ENCODE assay signal across 8 cellular contexts in the genomic region with DNA sequence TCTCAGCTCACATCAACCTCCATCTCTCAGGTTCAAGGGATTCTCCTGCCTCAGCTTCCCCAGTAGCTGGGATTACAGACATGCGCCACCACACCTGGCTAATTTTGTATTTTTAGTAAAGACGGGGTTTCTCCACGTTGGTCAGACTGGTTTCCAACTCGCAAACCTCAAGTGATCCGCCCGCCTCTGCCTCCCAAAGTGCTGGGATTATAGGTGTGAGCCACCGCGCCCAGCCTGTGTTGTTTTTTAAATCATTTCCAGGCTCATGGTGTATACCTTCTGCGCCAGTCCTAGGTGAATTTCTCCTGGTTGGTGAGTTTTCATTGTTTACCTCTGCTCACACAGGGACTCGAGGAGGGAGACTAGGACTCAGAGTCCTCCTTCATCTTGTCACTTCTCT. TPM values are rescaled to one million over a fixed set of nuclear protein-coding genes. Genes with fewer than 3 reads are reported as not detected.
DNase-seq lines count a peak whose midpoint lies in the region; ATAC-seq, FAIRE-seq and TF ChIP-seq lines count a peak whose summit lies in the region.
"Not testable (repeated sequence)": the region's sequence is repeated elsewhere in the genome, so short reads cannot be mapped to it uniquely, and the experiment has no call there.

No MANE protein-coding gene starts in this region.

- H2AFZ ChIP-seq in HepG2 (ENCODE audit: low read length), result not testable (repeated sequence)

- peaks cover 61% of the 10 kb centered on the region for H3K36me3 Mint-ChIP-seq in CD4-positive, alpha-beta T cell (ENCODE audit: low read depth)
- peaks cover 31% of the 10 kb centered on the region for H3K36me3 Mint-ChIP-seq in osteocyte (ENCODE audit: unreplicated experiment)

- TF ChIP-seq EP300 in HepG2 (IDR thresholded peaks at IDR 0.05; ENCODE audit: low read depth in 2 of 2, low read length in 2 of 2); HepG2 (CRISPR knock-in tag; IDR thresholded peaks at IDR 0.05; ENCODE audit: borderline replicate concordance): not testable (repeated sequence)

- not testable (repeated sequence) for ATAC-seq in CD4-positive, alpha-beta T cell (ENCODE audit: poor library complexity); HepG2

- peak overlapping the region; percentile 88 for H3K4me2 ChIP-seq in HepG2 (ENCODE audit: low read depth, low read length)

- H4K20me1 ChIP-seq in HepG2 (ENCODE audit: insufficient read depth, low read length), result peaks cover 41% of the 10 kb centered on the region

- not testable (repeated sequence) for H3K27ac ChIP-seq in CD4-positive, alpha-beta T cell (ENCODE audit: low read depth, low read length)
- H3K27ac ChIP-seq in WERI-Rb-1, result peak overlapping the region; percentile 98
- peak overlapping the region; percentile 35 to 41 for H3K27ac ChIP-seq in esophagus (ENCODE audit: low read depth in 2 of 2, low read length in 1 of 2)
- peak overlapping the region; percentile 94 for H3K27ac ChIP-seq in HepG2 (ENCODE audit: extremely low read length, insufficient read depth, low read length)
- peak overlapping the region; percentile 85 to 91 for H3K27ac ChIP-seq in testis

- H3K27me3 ChIP-seq in CD4-positive, alpha-beta T cell (ENCODE audit: control insufficient read depth, insufficient read depth, low read length), result peaks cover 18% of the 10 kb centered on the region
- not testable (repeated sequence) for H3K27me3 ChIP-seq in WERI-Rb-1 (ENCODE audit: insufficient read depth, low read depth, severe bottlenecking); esophagus (ENCODE audit: control insufficient read depth in 1 of 2, insufficient read depth in 2 of 2, low read length in 2 of 2); HepG2 (ENCODE audit: control insufficient read depth in 1 of 2, insufficient read depth in 2 of 2, low read length in 2 of 2); testis

- in situ Hi-C loops in astrocyte of the spinal cord (cut with HindIII; ENCODE audit: low sequenced_read_pairs); HepG2 (cut with HindIII; ENCODE audit: extremely low pct_ligation_motif_present, low pct_unique_long_range_greater_than_20kb): not testable (repeated sequence)

- H3K27me3 Mint-ChIP-seq in CD4-positive, alpha-beta T cell, result peaks cover 16% of the 10 kb centered on the region
- not testable (repeated sequence) for H3K27me3 Mint-ChIP-seq in osteocyte (ENCODE audit: unreplicated experiment)

- H3K4me1 ChIP-seq in esophagus (ENCODE audit: control insufficient read depth in 2 of 2, insufficient read depth in 2 of 2, low read length in 1 of 2), result peaks cover 2 to 15% of the 10 kb centered on the region in 2 donors
- H3K4me1 ChIP-seq in HepG2 (ENCODE audit: insufficient read depth, low read length), result peaks cover 59% of the 10 kb centered on the region
- peaks cover 20% of the 10 kb centered on the region for H3K4me1 ChIP-seq in testis

- intact Hi-C loops in CD4-positive, alpha-beta T cell (cut with DNase I, micrococcal nuclease), result loop anchor here (2.0 to 10.0 kb wide), 8 partner anchors 103 to 805 kb away; a partner anchor contains a TSS
- intact Hi-C loops in HepG2 (cut with micrococcal nuclease; ENCODE audit: unreplicated experiment), result loop anchor here (5.0 kb wide), 1 partner anchor 152 kb away; a partner anchor contains a TSS
- intact Hi-C loops in testis (cut with DNase I; ENCODE audit: low total_unique reads), result not testable (repeated sequence)

- H3K9me3 Mint-ChIP-seq in CD4-positive, alpha-beta T cell; osteocyte (ENCODE audit: unreplicated experiment): not testable (repeated sequence)

- H3K79me2 ChIP-seq in HepG2 (ENCODE audit: insufficient read depth, low read length), result peaks cover 51% of the 10 kb centered on the region

- not testable (repeated sequence) for TF ChIP-seq CTCF in CD4-positive, alpha-beta T cell (IDR thresholded peaks at IDR 0.05); WERI-Rb-1 (IDR thresholded peaks at IDR 0.05; ENCODE audit: low read depth, low read length); astrocyte of the spinal cord (IDR thresholded peaks at IDR 0.05; ENCODE audit: low read depth, low read length); HepG2 (CRISPR knock-in tag; IDR thresholded peaks at IDR 0.05); osteocyte (IDR thresholded peaks at IDR 0.05); testis (IDR thresholded peaks at IDR 0.05)

- H3K36me3 ChIP-seq in WERI-Rb-1, result peaks cover 68% of the 10 kb centered on the region
- peaks cover 0 to 13% of the 10 kb centered on the region in 2 donors for H3K36me3 ChIP-seq in esophagus (ENCODE audit: control insufficient read depth in 2 of 2, insufficient read depth in 2 of 2, low read length in 1 of 2)
- peaks cover 2 to 26% of the 10 kb centered on the region in 2 experiments; a peak in 3 of 5 replicates for H3K36me3 ChIP-seq in HepG2 (replicated peaks in 1 of 2; ENCODE audit: control insufficient read depth in 1 of 2, insufficient read depth in 2 of 2, low read length in 2 of 2)
- not testable (repeated sequence) for H3K36me3 ChIP-seq in testis (ENCODE audit: low read depth, missing control alignments)

- H3K4me1 Mint-ChIP-seq in CD4-positive, alpha-beta T cell (ENCODE audit: low read depth), result peaks cover 61% of the 10 kb centered on the region
- peaks cover 31% of the 10 kb centered on the region for H3K4me1 Mint-ChIP-seq in osteocyte (ENCODE audit: unreplicated experiment)

- not testable (repeated sequence) for TF ChIP-seq POLR2A in HepG2 (IDR thresholded peaks at IDR 0.05; ENCODE audit: insufficient read depth in 1 of 2, low read depth in 2 of 2, low read length in 2 of 2); testis (IDR thresholded peaks at IDR 0.05)

- H3K27ac Mint-ChIP-seq in CD4-positive, alpha-beta T cell, result peak overlapping the region; percentile 95
- H3K27ac Mint-ChIP-seq in osteocyte (ENCODE audit: unreplicated experiment), result peak overlapping the region; percentile 84

- peak overlapping the region; percentile 97 for H3K4me3 Mint-ChIP-seq in CD4-positive, alpha-beta T cell
- peak overlapping the region; percentile 88 for H3K4me3 Mint-ChIP-seq in osteocyte (ENCODE audit: unreplicated experiment)

- DNase-seq in CD4-positive, alpha-beta T cell; Jurkat, Clone E6-1 (ENCODE audit: low read depth, low spot score); WERI-Rb-1; astrocyte of the spinal cord (ENCODE audit: low read depth, low spot score); HepG2 (ENCODE audit: low spot score); osteocyte (ENCODE audit: extremely low spot score, unreplicated experiment); testis: not testable (repeated sequence)

- TSS peak; percentile 47 for BruUV-seq in HepG2 (replicated peaks; lab: Mats Ljungman, UMichigan)

- not testable (repeated sequence) for H3K9me3 ChIP-seq in CD4-positive, alpha-beta T cell (ENCODE audit: control insufficient read depth, low read length); WERI-Rb-1 (ENCODE audit: severe bottlenecking); esophagus (ENCODE audit: control insufficient read depth in 2 of 2, insufficient read depth in 1 of 2, low read depth in 1 of 2, low read length in 1 of 2); HepG2 (ENCODE audit: low read length); testis

- CTCF ChIA-PET in CD4-positive, alpha-beta T cell (lab: Charles Lee); HepG2 (lab: Yijun Ruan, JAX; ENCODE audit: low intra/inter-chr PET ratio, low total read pairs): not testable (repeated sequence)

- H3K9ac ChIP-seq in HepG2 (ENCODE audit: insufficient read depth, low read depth, low read length), result peak overlapping the region; percentile 98

- WGBS in esophagus, 2 donors, result 60 to 67% methylated on average over 10 of the region's 10 CpGs
- WGBS in HepG2 (ENCODE audit: low lambda C conversion rate), result 75% methylated on average over 10 of the region's 10 CpGs
- 66 to 74% methylated on average over 10 of the region's 10 CpGs for WGBS in testis, 2 donors

- not testable (repeated sequence) for FAIRE-seq in HepG2 (lab: Jason Lieb, UNC)

- not testable (repeated sequence) for TF ChIP-seq RAD21 in HepG2 (CRISPR knock-in tag; IDR thresholded peaks at IDR 0.05)

- H3K4me3 ChIP-seq in Jurkat, Clone E6-1 (ENCODE audit: low read length), result peak overlapping the region; percentile 89
- H3K4me3 ChIP-seq in WERI-Rb-1 (ENCODE audit: low read depth, low read length) (peak overlapping the region; percentile 96), astrocyte of the spinal cord (ENCODE audit: low read depth, low read length) (peak overlapping the region; percentile 95), esophagus (ENCODE audit: low read depth in 1 of 2, low read length in 2 of 2) (peak overlapping the region; percentile 96 to 98), HepG2 (replicated peaks in 1 of 3; ENCODE audit: insufficient read depth in 1 of 3, low read depth in 2 of 3, low read length in 3 of 3) (peak overlapping the region; percentile 87 to 99 (median 94)), testis (peak overlapping the region; percentile 94 to 95)

- POLR2A ChIA-PET in CD4-positive, alpha-beta T cell (lab: Charles Lee), result interaction anchor here (2.1 kb wide), 1 partner anchor 207 kb away, joined by 9 read pairs; a partner anchor contains a TSS
- POLR2A ChIA-PET in HepG2 (lab: Yijun Ruan, JAX), result interaction anchor here (0.7 to 3.7 kb wide), 3 partner anchors 14 to 213 kb away, joined by 4 to 27 read pairs (median 4); a partner anchor contains a TSS

RNA-seq across cellular contexts. Expression of a gene that starts 45.7 kb away (rescaled TPM):
- 1 to 10 TPM; 1.5 TPM for total RNA-seq in CD4-positive, alpha-beta T cell
- 0.73 TPM for polyA plus RNA-seq in Jurkat, Clone E6-1 (2012; ENCODE audit: insufficient read depth, insufficient read length)
- polyA plus RNA-seq in esophagus (1 to 10 TPM in 1 of 2 donors, under 1 TPM in 1; 0.74 to 2.8 TPM), HepG2 (2011; rRNA removed) (0.18 and 0.57 TPM in 2 replicates), testis (ENCODE audit: insufficient read depth, low read depth, low replicate concordance) (4.4 TPM)
- total RNA-seq in HepG2 (2016; rRNA removed; fragmentation: Illumina TruSeq; extraction: Trizol) (0.18 and 0.36 TPM in 2 replicates), osteocyte (not detected in 2 replicates), testis (1 to 10 TPM; 5.5 to 8.2 TPM)
- 0.30 TPM in 1 of 2 replicates, not detected in the other for total RNA-seq in HepG2 (2016; cell fraction: cytosol; rRNA removed; fragmentation: Illumina TruSeq; extraction: Trizol; ENCODE audit: low read depth)
- 0.16 and 0.24 TPM in 2 replicates for total RNA-seq in HepG2 (2016; cell fraction: insoluble cytoplasmic fraction; rRNA removed; fragmentation: Illumina TruSeq; extraction: Trizol)
- total RNA-seq in HepG2 (2016; cell fraction: membrane; rRNA removed; fragmentation: Illumina TruSeq; extraction: Trizol), result 0.37 and 0.48 TPM in 2 replicates
- not detected in 2 replicates for total RNA-seq in HepG2 (2016; cell fraction: nucleus; rRNA removed; fragmentation: Illumina TruSeq; extraction: Trizol)
- polyA plus RNA-seq in HepG2 (2011; cell fraction: cytosol; rRNA removed), result 0.08 and 0.18 TPM in 2 replicates
- 0.58 and 0.95 TPM in 2 replicates for polyA plus RNA-seq in HepG2 (2011; cell fraction: nucleus; rRNA removed)
- polyA plus RNA-seq in HepG2 (2012), result 0.87 and 3.8 TPM in 2 replicates
- 0.68 and 0.69 TPM in 2 replicates for polyA plus RNA-seq in HepG2 (2016; cell fraction: cytosol; fragmentation: Illumina TruSeq; extraction: Trizol; ENCODE audit: low read depth)
- 0.49 and 0.90 TPM in 2 replicates for polyA plus RNA-seq in HepG2 (2016; cell fraction: insoluble cytoplasmic fraction; fragmentation: Illumina TruSeq; extraction: Trizol; ENCODE audit: low read depth)
- 0.89 and 1.3 TPM in 2 replicates for polyA plus RNA-seq in HepG2 (2016; cell fraction: membrane; fragmentation: Illumina TruSeq; extraction: Trizol; ENCODE audit: low read depth)
- 0.38 and 0.60 TPM in 2 replicates for polyA plus RNA-seq in HepG2 (2016; cell fraction: nucleus; fragmentation: Illumina TruSeq; extraction: Trizol; ENCODE audit: insufficient read depth, low read depth)
- polyA minus RNA-seq in HepG2 (2011; rRNA and poly(A)+ RNA removed; ENCODE audit: low replicate concordance), result 0.12 and 0.68 TPM in 2 replicates
- 0.30 TPM in 1 of 2 replicates, not detected in the other for polyA minus RNA-seq in HepG2 (2011; cell fraction: cytosol; rRNA and poly(A)+ RNA removed)
- 0.25 TPM in 1 of 2 replicates, not detected in the other for polyA minus RNA-seq in HepG2 (2011; cell fraction: nucleus; rRNA and poly(A)+ RNA removed)
